Comparison of ENCODE assay signal across 1 cellular context in the genomic region with DNA sequence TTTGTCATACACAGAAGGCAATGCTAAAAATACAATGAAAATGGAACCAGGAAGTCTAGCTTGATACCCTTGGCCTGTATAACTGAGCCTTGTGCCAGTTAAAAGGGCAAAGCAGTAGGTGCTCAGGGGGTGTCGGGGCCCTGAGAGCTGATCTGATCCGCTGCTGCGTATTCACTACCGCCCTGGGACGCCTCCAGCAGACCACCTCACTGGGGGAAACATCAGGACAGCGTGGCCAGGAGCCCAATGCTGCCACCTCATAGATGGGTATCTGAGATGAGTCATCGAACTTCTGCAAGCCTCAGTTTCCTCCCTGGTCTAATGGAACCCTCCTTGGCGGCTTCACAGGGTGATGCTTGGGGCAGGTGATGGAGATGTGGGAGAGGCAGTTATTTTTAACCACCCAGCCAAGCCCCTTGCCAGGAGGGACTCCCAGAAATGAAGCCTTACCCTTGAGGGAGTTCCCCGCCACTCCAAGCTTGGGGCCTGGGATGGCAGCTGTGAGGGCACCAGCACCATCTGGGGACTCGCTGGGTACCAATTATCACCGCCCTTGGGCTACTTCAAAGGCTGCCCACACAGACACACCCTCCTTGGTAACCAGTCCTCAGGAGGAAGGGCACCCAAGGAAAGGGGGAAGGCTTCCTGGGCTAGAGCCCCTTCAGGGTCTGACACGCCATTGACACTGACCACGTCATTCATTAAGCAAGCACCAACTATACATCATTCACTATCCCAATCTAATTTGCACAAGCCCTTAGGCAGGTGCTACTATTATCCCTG.
A peak's percentile ranks its signal among the peaks of the same experiment; 100 is the strongest.
TF ChIP-seq lines count a peak whose summit lies in the region.

No MANE protein-coding gene starts in this region.

TF ChIP-seq in endothelial cell of umbilical vein, 7 proteins besides CTCF, POLR2A, EP300 and RAD21:
- TF ChIP-seq EZH2 (IDR thresholded peaks at IDR 0.05; ENCODE audit: borderline replicate concordance, low read depth, low read length, severe bottlenecking) (no peak), JUN (IDR thresholded peaks at IDR 0.05; ENCODE audit: borderline replicate concordance, insufficient read depth, insufficient read length, low read depth) (peak; percentile 20), FOS (IDR thresholded peaks at IDR 0.05; ENCODE audit: borderline replicate concordance, insufficient read depth, low read length) (no peak)
